In the genomic region with DNA sequence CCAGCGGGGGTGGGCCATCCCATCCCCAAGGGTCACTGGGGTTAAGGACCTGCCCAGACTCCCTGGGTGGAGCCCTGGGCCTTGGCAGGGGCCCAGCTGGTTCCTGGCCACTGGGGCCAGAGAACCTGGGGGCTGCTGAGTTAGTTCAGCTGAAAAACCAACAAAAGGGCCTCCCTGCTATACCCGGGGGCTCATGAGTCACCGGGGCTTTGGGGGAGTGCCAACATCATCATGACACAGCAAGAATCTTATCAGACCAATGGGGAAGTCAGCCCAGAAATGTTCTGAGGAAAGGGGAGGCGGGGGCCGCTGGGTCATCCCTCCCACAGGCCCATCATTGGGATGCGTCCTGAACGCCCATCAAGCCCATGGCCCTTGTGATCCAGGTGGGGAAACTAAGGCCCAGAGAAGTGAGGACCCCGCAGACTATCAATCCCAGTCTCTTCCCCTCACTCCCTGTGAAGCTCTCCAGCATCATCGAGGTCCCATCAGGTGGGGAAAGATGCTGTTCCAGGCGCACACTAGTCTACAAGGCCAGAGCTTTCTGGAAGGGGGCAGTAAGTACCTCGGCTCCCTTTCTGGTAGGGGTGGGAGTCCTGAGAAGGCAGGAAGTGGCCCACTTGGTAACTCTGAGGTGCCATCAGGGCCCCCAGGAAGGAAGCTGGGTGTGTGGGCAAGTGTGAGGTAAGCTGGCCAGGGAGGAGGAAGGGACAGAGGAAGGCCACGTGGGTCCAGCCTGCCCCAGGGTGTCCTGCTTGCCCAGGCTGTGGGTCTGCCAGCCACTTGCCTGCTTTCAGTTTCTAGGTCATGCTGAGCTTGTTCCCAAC, we compare ENCODE assay signal across 9 cellular contexts. TPM values are rescaled to one million over a fixed set of nuclear protein-coding genes. Genes with fewer than 3 reads are reported as not detected.
A peak's percentile ranks its signal among the peaks of the same experiment; 100 is the strongest.
DNase-seq lines count a peak whose midpoint lies in the region; ATAC-seq and TF ChIP-seq lines count a peak whose summit lies in the region.
"Had no signal": no experiment of that assay in that cellular context is flagged by ENCODE, and none has a peak within 500 bp of the region (broad histone marks: within the 10 kb centered on the region; RNA-seq: fewer than 3 reads in every experiment).

No MANE protein-coding gene starts in this region.

- BruUV-seq in IMR-90 (replicated peaks; lab: Mats Ljungman, UMichigan): no TSS peak

- peaks cover 31 to 43% of the 10 kb centered on the region in 2 donors for H3K4me1 Mint-ChIP-seq in natural killer cell

- peak overlapping the region; percentile 99 for H2BK5ac ChIP-seq in IMR-90 (ENCODE audit: low read depth, low read length, poor library complexity, severe bottlenecking)

- peak overlapping the region; percentile 99 for H2AK5ac ChIP-seq in IMR-90 (ENCODE audit: low read depth, low read length)

- H3K27me3 Mint-ChIP-seq in natural killer cell (ENCODE audit: low read depth in 2 of 2): no peaks in the 10 kb centered on the region

- peak overlapping the region; percentile 76 for H2AFZ ChIP-seq in IMR-90 (replicated peaks; ENCODE audit: low read length, poor library complexity)

- H4K20me1 ChIP-seq in IMR-90 (ENCODE audit: insufficient read depth, low read length): peaks cover 4% of the 10 kb centered on the region; the same call in 1 of the 2 replicates

- peak overlapping the region; percentile 67 for H3K4me2 ChIP-seq in IMR-90 (ENCODE audit: low read depth, low read length)

- peak overlapping the region; percentile 86 to 98 for H4K8ac ChIP-seq in IMR-90 (ENCODE audit: low read depth in 2 of 2, low read length in 2 of 2)

- peak overlapping the region; percentile 100 for H3K4ac ChIP-seq in IMR-90 (ENCODE audit: low read depth, low read length)

- WGBS in IMR-90 (ENCODE audit: extremely low coverage in 2 of 2, insufficient read length in 1 of 2), 2 experiments: no CpG with 5 or more reads among the region's 12 CpGs

- no peak for TF ChIP-seq RAD21 in IMR-90 (IDR thresholded peaks at IDR 0.05; ENCODE audit: low read length)

- peak overlapping the region; percentile 100 for H3K23ac ChIP-seq in IMR-90 (ENCODE audit: low read depth, low read length)

- peaks cover 40% of the 10 kb centered on the region for H3K36me3 ChIP-seq in IMR-90 (ENCODE audit: control insufficient read depth, insufficient read depth, low read length)
- H3K36me3 ChIP-seq in uterus: no peaks in the 10 kb centered on the region

- H4K91ac ChIP-seq in IMR-90 (ENCODE audit: insufficient read depth, low read depth, low read length): peak overlapping the region; percentile 99

- ATAC-seq in IMR-90 (ENCODE audit: low read depth): peak; percentile 56
- ATAC-seq in natural killer cell: peak; percentile 31 to 49 (median 46)
- ATAC-seq in HG02973 (IDR thresholded peaks at IDR 0.05; ENCODE audit: unreplicated experiment): no peak
- ATAC-seq: left colon had no signal

- H3K27ac ChIP-seq in IMR-90 (ENCODE audit: insufficient read depth, low read length): peak overlapping the region; percentile 99
- H3K27ac ChIP-seq in uterus: peak overlapping the region; percentile 77 to 87

- peak overlapping the region; percentile 98 for H3K14ac ChIP-seq in IMR-90 (replicated peaks; ENCODE audit: low read depth, low read length)

- no peak for TF ChIP-seq POLR2A in IMR-90 (IDR thresholded peaks at IDR 0.05; ENCODE audit: low read depth, low read length)
- TF ChIP-seq POLR2A in uterus (IDR thresholded peaks at IDR 0.05): no peak

- H3K9me3 Mint-ChIP-seq in natural killer cell: no peaks in the 10 kb centered on the region

- H4K5ac ChIP-seq in IMR-90 (ENCODE audit: low read depth, low read length): peak overlapping the region; percentile 100

- peak overlapping the region; percentile 93 to 94 for H3K27ac Mint-ChIP-seq in natural killer cell

- POLR2A ChIA-PET in IMR-90 (lab: Charles Lee; ENCODE audit: unreplicated experiment): no interaction called here

- dilution Hi-C loops in IMR-90 (cut with HindIII; ENCODE audit: low sequenced_read_pairs, unreplicated experiment): no loop called here

- peak overlapping the region; percentile 99 for H3K18ac ChIP-seq in IMR-90 (ENCODE audit: low read depth, low read length)

- H3K9me3 ChIP-seq in IMR-90 (ENCODE audit: control insufficient read depth, insufficient read depth, low read length) (no peaks in the 10 kb centered on the region), uterus (no peaks in the 10 kb centered on the region)

- peak overlapping the region; percentile 99 for H2BK20ac ChIP-seq in IMR-90 (ENCODE audit: low read depth, low read length)

- TF ChIP-seq CTCF in AG09319 (IDR thresholded peaks at IDR 0.05; ENCODE audit: low read depth, low read length) (no peak), IMR-90 (conservative IDR thresholded peaks at IDR 0.05; ENCODE audit: low read depth, low read length) (no peak), epithelial cell of esophagus (IDR thresholded peaks at IDR 0.05; ENCODE audit: insufficient read depth, low read depth, low read length, missing control alignments) (no peak), natural killer cell (IDR thresholded peaks at IDR 0.05) (no peak), uterus (IDR thresholded peaks at IDR 0.05) (no peak)

- no peaks in the 10 kb centered on the region for H3K27me3 ChIP-seq in IMR-90 (ENCODE audit: control insufficient read depth, insufficient read depth, low read length)
- no peaks in the 10 kb centered on the region for H3K27me3 ChIP-seq in uterus

- peak overlapping the region; percentile 89; the same call in 1 of the 2 replicates for H3K56ac ChIP-seq in IMR-90 (ENCODE audit: extremely low read depth, insufficient read depth, low read length)

- peaks cover 8 to 58% of the 10 kb centered on the region in 2 experiments; a peak in 3 of 4 replicates for H3K79me1 ChIP-seq in IMR-90 (ENCODE audit: low read depth in 1 of 2, low read length in 2 of 2)

- H3K9ac ChIP-seq in IMR-90 (ENCODE audit: low read depth, low read length): peak overlapping the region; percentile 56

- H2BK15ac ChIP-seq in IMR-90 (ENCODE audit: low read depth, low read length): peak overlapping the region; percentile 96; the same call in 1 of the 3 replicates

- H3K36me3 Mint-ChIP-seq in natural killer cell: no peaks in the 10 kb centered on the region

- CTCF ChIA-PET in IMR-90 (lab: Yijun Ruan, JAX): interaction anchor here (1.6 to 1.7 kb wide), 2 partner anchors 15 to 143 kb away, joined by 3 to 5 read pairs; no protein-coding TSS in a partner anchor

- intact Hi-C loops in IMR-90 (cut with micrococcal nuclease): no loop called here
- intact Hi-C loops in natural killer cell (cut with micrococcal nuclease): no loop called here
- intact Hi-C loops in uterus (cut with DNase I; ENCODE audit: low total_unique reads): no loop called here

- H3K4me3 Mint-ChIP-seq in natural killer cell: peak overlapping the region; percentile 81

- peak overlapping the region; percentile 98 for H2AK9ac ChIP-seq in IMR-90 (replicated peaks; ENCODE audit: low read depth, low read length, poor library complexity)

- H3K4me1 ChIP-seq in IMR-90 (ENCODE audit: control insufficient read depth, insufficient read depth, low read length) (peaks cover 23% of the 10 kb centered on the region), uterus (peaks cover 0 to 3% of the 10 kb centered on the region in 2 donors)

- in situ Hi-C loops in IMR-90 (cut with MboI; ENCODE audit: low sequenced_read_pairs): loop anchor here (25.0 kb wide), 1 partner anchor 1580 kb away; no protein-coding TSS in a partner anchor

- H3K4me3 ChIP-seq in IMR-90 (ENCODE audit: insufficient read depth, low read depth, low read length): peak overlapping the region; percentile 10; the same call in 1 of the 2 replicates
- H3K4me3 ChIP-seq in epithelial cell of esophagus (ENCODE audit: low read length): no peak overlapping the region
- no peak overlapping the region for H3K4me3 ChIP-seq in uterus

- DNase-seq in AG09319 (ENCODE audit: extremely low read depth, low read depth) (peak; percentile 86), IMR-90 (peak; percentile 94), epithelial cell of esophagus (ENCODE audit: low read depth) (peak; percentile 83), natural killer cell (peak; percentile 49), uterus (peak; percentile 88 to 93), NCI-H510A treated with DMSO at 0.1 percent for 48 hours (lab: John Stamatoyannopoulos, UW) (no peak)
- peak; percentile 24 to 40 for DNase-seq in activated CD4-positive, alpha-beta T cell treated with anti-CD3 and anti-CD28 coated beads, Interleukin-2, amount 50 U/mL, for 4 hours

- peaks cover 19% of the 10 kb centered on the region for H3K9me1 ChIP-seq in IMR-90 (ENCODE audit: insufficient read depth, low read length)

- H2BK120ac ChIP-seq in IMR-90 (ENCODE audit: low read depth, low read length): peak overlapping the region; percentile 100

RNA-seq across cellular contexts. Expression of gene G6PD, which starts 4.5 kb away (rescaled TPM):
- 60.0 and 77.1 TPM in 2 replicates for total RNA-seq in IMR-90 (2012; rRNA removed)
- 174 and 213 TPM in 2 replicates for polyA plus RNA-seq in IMR-90 (2012; rRNA removed)
- polyA plus RNA-seq in IMR-90 (2012; cell fraction: cytosol; rRNA removed): 127 and 234 TPM in 2 replicates
- 185 and 431 TPM in 2 replicates for polyA plus RNA-seq in IMR-90 (2012; cell fraction: nucleus; rRNA removed; ENCODE audit: low replicate concordance)
- 100 to 1,000 TPM; 184 to 220 (median 197) TPM for total RNA-seq in natural killer cell
- 10 to 100 TPM; 15.5 to 69.6 (median 23.8) TPM for total RNA-seq in uterus

RNA-seq across cellular contexts. Expression of gene IKBKG, which starts 5.3 kb away (rescaled TPM):
- total RNA-seq in IMR-90 (2012; rRNA removed) (13.9 and 16.5 TPM in 2 replicates), natural killer cell (10 to 100 TPM; 64.8 to 84.6 (median 84.1) TPM), uterus (10 to 100 TPM in 3 of 4 donors, 1 to 10 TPM in 1; 2.6 to 30.0 (median 18.3) TPM)
- 38.2 and 41.3 TPM in 2 replicates for polyA plus RNA-seq in IMR-90 (2012; rRNA removed)
- polyA plus RNA-seq in IMR-90 (2012; cell fraction: cytosol; rRNA removed): 61.0 and 68.3 TPM in 2 replicates
- 60.9 and 124 TPM in 2 replicates for polyA plus RNA-seq in IMR-90 (2012; cell fraction: nucleus; rRNA removed; ENCODE audit: low replicate concordance)

RNA-seq across cellular contexts. Expression of gene FAM3A, which starts 26.1 kb away (rescaled TPM):
- 14.0 and 15.0 TPM in 2 replicates for total RNA-seq in IMR-90 (2012; rRNA removed)
- polyA plus RNA-seq in IMR-90 (2012; rRNA removed): 47.2 and 52.0 TPM in 2 replicates
- 35.3 and 65.1 TPM in 2 replicates for polyA plus RNA-seq in IMR-90 (2012; cell fraction: cytosol; rRNA removed)
- 99.5 and 206 TPM in 2 replicates for polyA plus RNA-seq in IMR-90 (2012; cell fraction: nucleus; rRNA removed; ENCODE audit: low replicate concordance)
- 10 to 100 TPM; 31.1 to 38.0 (median 37.3) TPM for total RNA-seq in natural killer cell
- total RNA-seq in uterus: 10 to 100 TPM in 2 of 4 donors, 1 to 10 TPM in 2; 5.1 to 55.9 (median 15.4) TPM

RNA-seq across cellular contexts. Expression of gene CTAG1A, which starts 42.8 kb away (rescaled TPM):
- not detected in 2 replicates for total RNA-seq in IMR-90 (2012; rRNA removed)
- polyA plus RNA-seq in IMR-90 (2012; rRNA removed): not detected in 2 replicates
- not detected in 2 replicates for polyA plus RNA-seq in IMR-90 (2012; cell fraction: cytosol; rRNA removed)
- 0.08 TPM in 1 of 2 replicates, not detected in the other for polyA plus RNA-seq in IMR-90 (2012; cell fraction: nucleus; rRNA removed; ENCODE audit: low replicate concordance)
- not detected for total RNA-seq in natural killer cell
- not detected for total RNA-seq in uterus
- total RNA-seq: left colon had no signal

RNA-seq across cellular contexts. Expression of gene SLC10A3, which starts 51.7 kb away (rescaled TPM):
- total RNA-seq in IMR-90 (2012; rRNA removed) (15.2 and 16.1 TPM in 2 replicates), natural killer cell (10 to 100 TPM; 26.5 to 42.1 (median 31.8) TPM), uterus (10 to 100 TPM in 3 of 4 donors, 1 to 10 TPM in 1; 9.1 to 62.8 (median 32.7) TPM)
- 24.6 and 26.9 TPM in 2 replicates for polyA plus RNA-seq in IMR-90 (2012; rRNA removed)
- 12.0 and 39.4 TPM in 2 replicates for polyA plus RNA-seq in IMR-90 (2012; cell fraction: cytosol; rRNA removed)
- polyA plus RNA-seq in IMR-90 (2012; cell fraction: nucleus; rRNA removed; ENCODE audit: low replicate concordance): 12.8 and 26.1 TPM in 2 replicates
